ENCODE assay signal across 10 cellular contexts in genomic region chr7:140476698-140477261, GRCh38. TPM values are rescaled to one million over a fixed set of nuclear protein-coding genes. Genes with fewer than 3 reads are reported as not detected.
DNase-seq lines count a peak whose midpoint lies in the region; ATAC-seq lines count a peak whose summit lies in the region.
"Had no signal": no experiment of that assay in that cellular context is flagged by ENCODE, and none has a peak within 500 bp of the region (broad histone marks: within the 10 kb centered on the region; RNA-seq: fewer than 3 reads in every experiment).

No MANE protein-coding gene starts in this region.

- H2BK120ac ChIP-seq in mesenchymal stem cell (ENCODE audit: low read depth, low read length): no peak overlapping the region

- H3K23ac ChIP-seq in mesenchymal stem cell (ENCODE audit: low read length in 2 of 2): no peak overlapping the region

- peak overlapping the region; percentile 89 for H3K27ac Mint-ChIP-seq in activated naive CD8-positive, alpha-beta T cell treated with anti-CD3 and anti-CD28 coated beads, Interleukin-2, amount 10 ng/mL, durations not matched to agents 7 days and 5 days

- H3K27me3 ChIP-seq in BLaER1 treated with 17β-estradiol and CSF1 and Interleukin-3, amounts not matched to agents 10 nM and 100 nM: no peaks in the 10 kb centered on the region
- no peaks in the 10 kb centered on the region for H3K27me3 ChIP-seq in HAP-1 (ENCODE audit: low read depth)
- H3K27me3 ChIP-seq in mesenchymal stem cell (ENCODE audit: control insufficient read depth in 1 of 2, insufficient read depth in 1 of 2, low read length in 2 of 2): no peaks in the 10 kb centered on the region
- H3K27me3 ChIP-seq: SJSA1 had no signal

- H3K4me3 ChIP-seq in BLaER1 treated with 17β-estradiol and CSF1 and Interleukin-3, amounts not matched to agents 10 nM and 100 nM: peak overlapping the region; percentile 85 to 100 (median 98); a peak in 14 of 20 replicates
- peak overlapping the region; percentile 88 for H3K4me3 ChIP-seq in HAP-1
- H3K4me3 ChIP-seq in mesenchymal stem cell (ENCODE audit: insufficient read depth in 1 of 2, low read depth in 1 of 2, low read length in 2 of 2): peak overlapping the region in 1 of 2 experiments; percentile 79
- H3K4me3 ChIP-seq: SJSA1 had no signal

- H2AK5ac ChIP-seq in mesenchymal stem cell (ENCODE audit: low read length, severe bottlenecking): no peak overlapping the region

- peak overlapping the region; percentile 89 to 98 (median 97); a peak in 21 of 22 replicates for H3K9ac ChIP-seq in BLaER1 treated with 17β-estradiol and CSF1 and Interleukin-3, amounts not matched to agents 10 nM and 100 nM
- peak overlapping the region; percentile 96 for H3K9ac ChIP-seq in mesenchymal stem cell (ENCODE audit: low read length)

- H3K9me3 Mint-ChIP-seq in activated naive CD8-positive, alpha-beta T cell treated with anti-CD3 and anti-CD28 coated beads, Interleukin-2, amount 10 ng/mL, durations not matched to agents 7 days and 5 days: no peaks in the 10 kb centered on the region

- in situ Hi-C loops in HAP-1 (cut with MboI; ENCODE audit: low sequenced_read_pairs): no loop called here

- no peak overlapping the region for H2AFZ ChIP-seq in mesenchymal stem cell (ENCODE audit: low read depth, low read length)

- no peak for ATAC-seq in activated naive CD8-positive, alpha-beta T cell treated with anti-CD3 and anti-CD28 coated beads, Interleukin-2, amount 10 ng/mL, durations not matched to agents 7 days and 5 days (ENCODE audit: low read depth)

- no peaks in the 10 kb centered on the region for H3K79me1 ChIP-seq in mesenchymal stem cell (replicated peaks; ENCODE audit: low read length, poor library complexity, severe bottlenecking)

- no peak overlapping the region for H3K14ac ChIP-seq in mesenchymal stem cell (ENCODE audit: low read length in 2 of 2)

- H3K36me3 ChIP-seq in BLaER1 treated with 17β-estradiol and CSF1 and Interleukin-3, amounts not matched to agents 10 nM and 100 nM: peaks cover 2 to 20% (median 5%) of the 10 kb centered on the region in 11 experiments; a peak in 20 of 22 replicates
- H3K36me3 ChIP-seq in HAP-1 (replicated peaks) (no peaks in the 10 kb centered on the region; the same call in 1 of the 2 replicates), mesenchymal stem cell (ENCODE audit: control insufficient read depth in 1 of 2, insufficient read depth in 2 of 2, low read depth in 1 of 2, low read length in 2 of 2) (no peaks in the 10 kb centered on the region)

- no peak overlapping the region for H3K4ac ChIP-seq in mesenchymal stem cell (ENCODE audit: low read depth in 1 of 2, low read length in 2 of 2)

- H4K8ac ChIP-seq in mesenchymal stem cell (ENCODE audit: low read length): no peak overlapping the region

- H4K91ac ChIP-seq in mesenchymal stem cell (ENCODE audit: low read length): no peak overlapping the region

- POLR2A ChIA-PET in activated naive CD8-positive, alpha-beta T cell treated with anti-CD3 and anti-CD28 coated beads, Interleukin-2, amount 10 ng/mL, durations not matched to agents 7 days and 5 days (lab: Charles Lee): interaction anchor here (0.6 to 2.6 kb wide), 15 partner anchors 16 to 1232 kb away, joined by 3 to 24 read pairs (median 4); partner anchors contain the start of genes KDM7A, MRPS33 and SLC37A3

- peak overlapping the region; percentile 84 for H3K4me3 Mint-ChIP-seq in activated naive CD8-positive, alpha-beta T cell treated with anti-CD3 and anti-CD28 coated beads, Interleukin-2, amount 10 ng/mL, durations not matched to agents 7 days and 5 days

- H3K9me3 ChIP-seq in BLaER1 treated with 17β-estradiol and CSF1 and Interleukin-3, amounts not matched to agents 10 nM and 100 nM (replicated peaks in 1 of 11): no peaks in the 10 kb centered on the region
- no peaks in the 10 kb centered on the region for H3K9me3 ChIP-seq in HAP-1
- H3K9me3 ChIP-seq in mesenchymal stem cell (ENCODE audit: control insufficient read depth, low read length): no peaks in the 10 kb centered on the region
- H3K9me3 ChIP-seq: SJSA1 had no signal

- H3K4me1 ChIP-seq in BLaER1 treated with 17β-estradiol and CSF1 and Interleukin-3, amounts not matched to agents 10 nM and 100 nM: peaks cover 20 to 26% (median 22%) of the 10 kb centered on the region in 10 experiments
- H3K4me1 ChIP-seq in HAP-1: peaks cover 24% of the 10 kb centered on the region
- peaks cover 2% of the 10 kb centered on the region for H3K4me1 ChIP-seq in mesenchymal stem cell (ENCODE audit: control insufficient read depth, insufficient read depth, low read depth, low read length)

- H3K18ac ChIP-seq in mesenchymal stem cell (ENCODE audit: low read depth in 1 of 2, low read length in 2 of 2): no peak overlapping the region

- no peak overlapping the region for H2BK12ac ChIP-seq in mesenchymal stem cell (ENCODE audit: low read length in 2 of 2)

- peak overlapping the region in 9 of 11 experiments; percentile 23 to 97 (median 93); a peak in 10 of 22 replicates for H3K27ac ChIP-seq in BLaER1 treated with 17β-estradiol and CSF1 and Interleukin-3, amounts not matched to agents 10 nM and 100 nM
- no peak overlapping the region for H3K27ac ChIP-seq in mesenchymal stem cell (ENCODE audit: low read length, poor library complexity, severe bottlenecking)
- H3K27ac ChIP-seq: SJSA1 had no signal

- 88% methylated on average over 10 of the region's 11 CpGs for WGBS in mesenchymal stem cell

- H2BK5ac ChIP-seq in mesenchymal stem cell (ENCODE audit: low read depth, low read length, poor library complexity, severe bottlenecking): no peak overlapping the region

- DNase-seq in HAP-1 (ENCODE audit: low spot score in 2 of 2): no peak
- no peak for DNase-seq in activated naive CD8-positive, alpha-beta T cell treated with anti-CD3 and anti-CD28 coated beads, Interleukin-2, amount 10 ng/mL, durations not matched to agents 7 days and 5 days
- no peak for DNase-seq in mesenchymal stem cell
- no peak for DNase-seq in nucleus accumbens (lab: John Stamatoyannopoulos, UW)
- DNase-seq in HuH-7 (ENCODE audit: low spot score): no peak
- DNase-seq in activated gamma-delta T cell treated with Interleukin-2 at 50 U/mL for 16 hours: no peak
- DNase-seq in NOMO-1 (lab: John Stamatoyannopoulos, UW; ENCODE audit: unreplicated experiment in 2 of 2): no peak
- DNase-seq: midbrain had no signal

- peaks cover 17% of the 10 kb centered on the region for H3K4me1 Mint-ChIP-seq in activated naive CD8-positive, alpha-beta T cell treated with anti-CD3 and anti-CD28 coated beads, Interleukin-2, amount 10 ng/mL, durations not matched to agents 7 days and 5 days

- peaks cover 5% of the 10 kb centered on the region for H3K36me3 Mint-ChIP-seq in activated naive CD8-positive, alpha-beta T cell treated with anti-CD3 and anti-CD28 coated beads, Interleukin-2, amount 10 ng/mL, durations not matched to agents 7 days and 5 days

- peak overlapping the region; percentile 88 to 96 (median 91) for H3K4me2 ChIP-seq in BLaER1 treated with 17β-estradiol and CSF1 and Interleukin-3, amounts not matched to agents 10 nM and 100 nM
- H3K4me2 ChIP-seq in mesenchymal stem cell (ENCODE audit: low read length, poor library complexity, severe bottlenecking): no peak overlapping the region

- H4K20me1 ChIP-seq in BLaER1 treated with 17β-estradiol and CSF1 and Interleukin-3, amounts not matched to agents 10 nM and 100 nM: peaks cover 58 to 71% (median 63%) of the 10 kb centered on the region in 11 experiments

- no peak overlapping the region for H2BK15ac ChIP-seq in mesenchymal stem cell (ENCODE audit: low read depth, poor library complexity, severe bottlenecking)

- no peaks in the 10 kb centered on the region for H3K27me3 Mint-ChIP-seq in activated naive CD8-positive, alpha-beta T cell treated with anti-CD3 and anti-CD28 coated beads, Interleukin-2, amount 10 ng/mL, durations not matched to agents 7 days and 5 days

RNA-seq across cellular contexts. Expression of gene MKRN1, which starts 2.5 kb away (rescaled TPM):
- total RNA-seq in activated naive CD8-positive, alpha-beta T cell treated with anti-CD3 and anti-CD28 coated beads, Interleukin-2, amount 10 ng/mL, durations not matched to agents 7 days and 5 days: 100 to 1,000 TPM in 1 of 2 experiments, 10 to 100 TPM in 1; 97.2 to 105 TPM
- polyA plus RNA-seq in mesenchymal stem cell (2013, experiment 1 of 2): 80.4 TPM
- polyA plus RNA-seq in mesenchymal stem cell (2013, experiment 2 of 2): 73.1 TPM
